Comparison of ENCODE assay signal across 7 cellular contexts in genomic region chr20:59403261-59403961, GRCh38.
DNase-seq lines count a peak whose midpoint lies in the region; ATAC-seq, FAIRE-seq and TF ChIP-seq lines count a peak whose summit lies in the region.

No MANE protein-coding gene starts in this region.

- H3K27ac ChIP-seq in esophagus squamous epithelium (peak overlapping the region in 3 of 4 donors; percentile 41 to 63 (median 58)), neural cell (ENCODE audit: low read length) (peak overlapping the region; percentile 51)

- H2AFZ ChIP-seq in neural cell (ENCODE audit: low read depth, low read length): no peak overlapping the region

- H3K27me3 Mint-ChIP-seq in stimulated activated naive CD8-positive, alpha-beta T cell treated with anti-CD3 and anti-CD28 coated beads, Interleukin-15, amount 100 ng/mL, for 72 hours: no peaks in the 10 kb centered on the region

- peak overlapping the region; percentile 42 for H3K9ac ChIP-seq in neural cell (ENCODE audit: low read length)

- no peaks in the 10 kb centered on the region for H3K36me3 ChIP-seq in esophagus squamous epithelium
- H3K36me3 ChIP-seq in neural cell (ENCODE audit: insufficient read depth, low read length): no peaks in the 10 kb centered on the region

- peak; percentile 88 for ATAC-seq in stimulated activated naive CD8-positive, alpha-beta T cell treated with anti-CD3 and anti-CD28 coated beads, Interleukin-15, amount 100 ng/mL, for 72 hours
- no peak for ATAC-seq in GM21526 (IDR thresholded peaks at IDR 0.05; ENCODE audit: low FRiP score, unreplicated experiment)

- H3K9me3 Mint-ChIP-seq in stimulated activated naive CD8-positive, alpha-beta T cell treated with anti-CD3 and anti-CD28 coated beads, Interleukin-15, amount 100 ng/mL, for 72 hours: no peaks in the 10 kb centered on the region

- DNase-seq in GM18507 (ENCODE audit: extremely low spot score, insufficient read length, low read depth) (peak; percentile 54), NCI-H774 (lab: John Stamatoyannopoulos, UW) (peak; percentile 32), activated T-cell treated with anti-CD3 and anti-CD28 coated beads for 48 hours (ENCODE audit: low read depth) (peak; percentile 74), esophagus squamous epithelium (lab: John Stamatoyannopoulos, UW) (no peak)
- DNase-seq in stimulated activated naive CD8-positive, alpha-beta T cell treated with anti-CD3 and anti-CD28 coated beads, Interleukin-15, amount 100 ng/mL, for 72 hours: peak; percentile 71 to 82

- TF ChIP-seq CTCF in esophagus squamous epithelium (IDR thresholded peaks at IDR 0.05) (peak; percentile 88 to 99 (median 96)), neural cell (IDR thresholded peaks at IDR 0.05; ENCODE audit: poor library complexity, severe bottlenecking) (peak; percentile 99)

- peak; percentile 30 for TF ChIP-seq EP300 in neural cell (conservative IDR thresholded peaks at IDR 0.05; ENCODE audit: poor library complexity, severe bottlenecking)

- peak; percentile 99 for TF ChIP-seq RAD21 in neural cell (conservative IDR thresholded peaks at IDR 0.05)

- WGBS in esophagus squamous epithelium, 2 donors: 10 to 33% methylated on average over 1 to 10 of the region's 46 CpGs

- H3K4me2 ChIP-seq in neural cell (ENCODE audit: low read length): peak overlapping the region; percentile 22

- peak overlapping the region in 1 of 2 donors; percentile 38 for H3K27ac Mint-ChIP-seq in stimulated activated naive CD8-positive, alpha-beta T cell treated with anti-CD3 and anti-CD28 coated beads, Interleukin-15, amount 100 ng/mL, for 72 hours

- no peak overlapping the region for H3K4me3 Mint-ChIP-seq in stimulated activated naive CD8-positive, alpha-beta T cell treated with anti-CD3 and anti-CD28 coated beads, Interleukin-15, amount 100 ng/mL, for 72 hours

- no peaks in the 10 kb centered on the region for H3K79me2 ChIP-seq in neural cell (replicated peaks; ENCODE audit: insufficient read depth, low read length)

- H3K4me1 ChIP-seq in esophagus squamous epithelium: peaks cover 13 to 54% (median 14%) of the 10 kb centered on the region in 3 donors

- H3K9me2 ChIP-seq in neural cell (ENCODE audit: insufficient read depth, low read length): no peaks in the 10 kb centered on the region

- H3K9me3 ChIP-seq in esophagus squamous epithelium (no peaks in the 10 kb centered on the region), neural cell (ENCODE audit: low read length) (no peaks in the 10 kb centered on the region)

- no peaks in the 10 kb centered on the region for H3K4me1 Mint-ChIP-seq in stimulated activated naive CD8-positive, alpha-beta T cell treated with anti-CD3 and anti-CD28 coated beads, Interleukin-15, amount 100 ng/mL, for 72 hours

- H3F3A ChIP-seq in neural cell (ENCODE audit: insufficient read depth, low read length, poor library complexity, severe bottlenecking): no peaks in the 10 kb centered on the region

- no peaks in the 10 kb centered on the region for H4K20me1 ChIP-seq in neural cell (ENCODE audit: insufficient read depth)

- TF ChIP-seq POLR2A in esophagus squamous epithelium (IDR thresholded peaks at IDR 0.05): no peak

- H3K27me3 ChIP-seq in esophagus squamous epithelium: peaks cover 0 to 83% (median 14%) of the 10 kb centered on the region in 4 donors
- H3K27me3 ChIP-seq in neural cell (ENCODE audit: insufficient read depth, low read depth, low read length): no peaks in the 10 kb centered on the region

- intact Hi-C loops in esophagus squamous epithelium (cut with DNase I): loop anchor here (5.0 to 10.0 kb wide), 2 partner anchors 179 to 316 kb away; no protein-coding TSS in a partner anchor

- peak overlapping the region in 2 of 4 donors; percentile 18 to 51 for H3K4me3 ChIP-seq in esophagus squamous epithelium
- H3K4me3 ChIP-seq in neural cell (ENCODE audit: low read length): peak overlapping the region; percentile 59

- FAIRE-seq in GM18507 (lab: Jason Lieb, UNC): no peak

TF ChIP-seq in neural cell, 6 proteins besides CTCF, POLR2A, EP300 and RAD21:
- TF ChIP-seq TAF1 (IDR thresholded peaks at IDR 0.05; ENCODE audit: low read depth) (peak; percentile 29), EZH2 (IDR thresholded peaks at IDR 0.05; ENCODE audit: borderline replicate concordance, insufficient read depth, low read length, poor library complexity, severe bottlenecking) (no peak), SMC3 (conservative IDR thresholded peaks at IDR 0.05; ENCODE audit: poor library complexity) (peak; percentile 94), POLR2AphosphoS5 (IDR thresholded peaks at IDR 0.05) (no peak), REST (IDR thresholded peaks at IDR 0.05; ENCODE audit: borderline replicate concordance) (no peak), MXI1 (conservative IDR thresholded peaks at IDR 0.05; ENCODE audit: poor library complexity, severe bottlenecking) (peak; percentile 25)
TF ChIP-seq in neural cell: peak in this region for 3.
